8 cellular contexts compared by ENCODE assay signal in the genomic region with DNA sequence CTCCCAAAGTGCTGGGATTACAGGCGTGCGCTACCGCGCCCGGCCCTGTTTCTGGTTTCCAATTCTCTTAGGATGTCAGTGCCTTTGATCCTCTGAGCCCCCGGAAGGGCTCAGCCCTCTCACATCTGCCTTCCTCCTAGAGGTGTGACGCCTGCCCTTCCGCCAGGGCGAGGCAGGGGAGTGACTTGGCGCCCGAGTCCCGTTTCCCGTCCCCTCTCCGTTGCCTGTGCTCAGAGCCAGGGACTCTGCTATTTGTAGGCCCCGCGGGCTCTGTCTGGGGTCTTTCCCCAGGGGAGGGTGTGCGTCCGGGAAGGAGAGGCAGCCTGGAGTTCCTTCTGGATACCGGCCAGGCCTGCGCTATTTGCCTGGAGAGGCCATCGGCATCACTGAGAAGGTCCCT.
DNase-seq lines count a peak whose midpoint lies in the region; TF ChIP-seq lines count a peak whose summit lies in the region.

No MANE protein-coding gene starts in this region.

- peak overlapping the region; percentile 37 for H3K4me2 ChIP-seq in osteoblast (ENCODE audit: insufficient read depth, low read length)

- TF ChIP-seq CTCF in GM06990 (IDR thresholded peaks at IDR 0.05; ENCODE audit: insufficient read depth, low read length, poor library complexity, severe bottlenecking) = no peak
- no peak for TF ChIP-seq CTCF in osteoblast (IDR thresholded peaks at IDR 0.05; ENCODE audit: extremely low read depth, low read depth, low read length)
- TF ChIP-seq CTCF in type B pancreatic cell (conservative IDR thresholded peaks at IDR 0.05) = no peak

- DNase-seq in GM06990 (ENCODE audit: extremely low read depth, insufficient read length) (peak; percentile 51), T-helper 22 cell (ENCODE audit: low read depth) (peak; percentile 38), osteoblast (ENCODE audit: insufficient read length, low spot score, missing footprints) (no peak), type B pancreatic cell (ENCODE audit: extremely low spot score, unreplicated experiment) (no peak), RKO (ENCODE audit: low spot score) (no peak), head of caudate nucleus (no peak), NCI-H446 (lab: John Stamatoyannopoulos, UW) (no peak)
- DNase-seq in central memory CD4-positive, alpha-beta T cell = peak; percentile 51

- H3K36me3 Mint-ChIP-seq in type B pancreatic cell = no peaks in the 10 kb centered on the region

- peaks cover 12% of the 10 kb centered on the region for H3K4me1 ChIP-seq in osteoblast (ENCODE audit: insufficient read depth, low read length)

- no peaks in the 10 kb centered on the region for H3K36me3 ChIP-seq in GM06990 (ENCODE audit: control insufficient read depth, insufficient read depth, low read length)
- no peaks in the 10 kb centered on the region for H3K36me3 ChIP-seq in osteoblast (ENCODE audit: insufficient read depth, low read length)

- no peaks in the 10 kb centered on the region for H3K79me2 ChIP-seq in osteoblast (ENCODE audit: insufficient read depth, low read length)

- no peak overlapping the region for H3K27ac Mint-ChIP-seq in type B pancreatic cell

- peaks cover 11% of the 10 kb centered on the region for H3K9me3 Mint-ChIP-seq in type B pancreatic cell

- peak overlapping the region; percentile 81 for H2AFZ ChIP-seq in osteoblast (ENCODE audit: low read length)

- H3K27me3 ChIP-seq in GM06990 (replicated peaks; ENCODE audit: control insufficient read depth, insufficient read depth, low read length) (no peaks in the 10 kb centered on the region), osteoblast (ENCODE audit: insufficient read depth, low read length) (no peaks in the 10 kb centered on the region)

- no peaks in the 10 kb centered on the region for H3K27me3 Mint-ChIP-seq in type B pancreatic cell

- H3K27ac ChIP-seq in osteoblast (ENCODE audit: low read depth, low read length) = no peak overlapping the region

- no peaks in the 10 kb centered on the region for H3K4me1 Mint-ChIP-seq in type B pancreatic cell (ENCODE audit: unreplicated experiment)

- intact Hi-C loops in head of caudate nucleus (cut with DNase I) = no loop called here

- H3K9me3 ChIP-seq in osteoblast (ENCODE audit: low read depth, low read length) = peaks cover 6% of the 10 kb centered on the region

- no peak overlapping the region for H3K4me3 Mint-ChIP-seq in type B pancreatic cell

- no peaks in the 10 kb centered on the region for H4K20me1 ChIP-seq in osteoblast (ENCODE audit: insufficient read depth, low read length)

- H3K4me3 ChIP-seq in GM06990 (replicated peaks; ENCODE audit: low read depth, low read length) (no peak overlapping the region), osteoblast (ENCODE audit: insufficient read depth, low read length) (peak overlapping the region; percentile 38)

Comparison
In these comparisons a context has a peak if more than half of its experiments do, and no peak if none do; other contexts are left out.
1. DNase-seq: peak in GM06990 (single experiment), T-helper 22 cell (single experiment) and central memory CD4-positive, alpha-beta T cell (single experiment); none in osteoblast (single experiment), type B pancreatic cell (single experiment), RKO (single experiment), head of caudate nucleus (0 of 42) and NCI-H446 (0 of 2).